Comparison of ENCODE assay signal across 21 cellular contexts in the genomic region with DNA sequence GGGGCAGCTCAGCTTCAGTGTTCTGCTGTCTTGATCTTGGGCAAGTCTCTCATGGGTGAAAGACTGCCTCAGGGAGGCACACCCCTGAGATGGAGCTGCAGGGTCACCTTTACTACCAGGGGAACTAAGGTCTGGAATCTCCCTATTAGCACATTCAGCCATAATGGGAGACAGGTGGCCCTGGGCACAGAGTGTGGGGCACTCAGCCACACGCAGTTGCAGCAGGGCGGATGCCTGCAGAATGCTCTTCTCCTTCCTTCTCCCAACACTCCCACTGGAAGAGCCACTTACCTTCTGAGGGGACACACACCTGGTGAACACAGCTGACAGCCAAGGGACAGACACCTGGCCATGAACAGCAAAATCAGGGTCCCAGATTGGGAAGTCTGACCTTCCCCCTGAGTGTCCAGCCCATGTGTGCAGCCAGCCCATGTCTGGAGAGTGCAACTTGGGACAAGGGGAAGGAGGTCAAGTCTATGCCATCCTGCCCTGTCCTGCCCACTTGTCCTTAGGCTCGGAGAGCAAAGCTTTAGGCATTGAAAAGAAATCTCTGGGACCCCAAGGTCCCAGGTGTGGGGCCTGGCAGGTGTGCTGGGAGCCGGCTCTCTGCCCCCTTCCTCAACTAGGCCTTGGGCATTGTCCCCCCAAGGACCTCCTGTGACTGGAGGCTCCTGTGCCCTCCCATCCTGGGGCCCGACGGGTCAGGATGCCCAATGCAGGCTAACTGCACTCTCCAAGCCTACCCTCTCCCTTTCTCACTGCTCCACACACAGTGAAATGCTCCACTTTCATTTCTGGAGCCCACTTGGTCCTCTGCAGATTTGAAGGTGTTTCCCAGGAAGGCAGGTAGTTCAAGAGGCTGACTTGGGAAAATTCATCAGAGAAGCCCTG.
DNase-seq lines count a peak whose midpoint lies in the region; ATAC-seq and TF ChIP-seq lines count a peak whose summit lies in the region.
"Had no signal": no experiment of that assay in that cellular context is flagged by ENCODE, and none has a peak within 500 bp of the region (broad histone marks: within the 10 kb centered on the region; RNA-seq: fewer than 3 reads in every experiment).

No MANE protein-coding gene starts in this region.

- intact Hi-C loops in Right ventricle myocardium superior (cut with DNase I): no loop called here

- H3K27me3 ChIP-seq in right atrium auricular region (no peaks in the 10 kb centered on the region), Peyer's patch (no peaks in the 10 kb centered on the region), suprapubic skin (no peaks in the 10 kb centered on the region)

- CTCF ChIA-PET in activated CD4-positive, alpha-beta memory T cell treated with anti-CD3 and anti-CD28 coated beads, Interleukin-2, amount 10 ng/mL, durations not matched to agents 7 days and 5 days (lab: Charles Lee): no interaction called here

- POLR2A ChIA-PET in activated CD4-positive, alpha-beta memory T cell treated with anti-CD3 and anti-CD28 coated beads, Interleukin-2, amount 10 ng/mL, durations not matched to agents 7 days and 5 days (lab: Charles Lee): no interaction called here

- WGBS in suprapubic skin: 86% methylated on average over 6 of the region's 6 CpGs

- H3K27ac ChIP-seq in right atrium auricular region (no peak overlapping the region), Peyer's patch (no peak overlapping the region), suprapubic skin (no peak overlapping the region)

- TF ChIP-seq POLR2A in Peyer's patch (IDR thresholded peaks at IDR 0.05) (no peak), suprapubic skin (IDR thresholded peaks at IDR 0.05) (no peak)

- ATAC-seq in Right ventricle myocardium superior (ENCODE audit: poor library complexity): no peak

- no peak for TF ChIP-seq CTCF in right atrium auricular region (IDR thresholded peaks at IDR 0.05)
- no peak for TF ChIP-seq CTCF in Peyer's patch (IDR thresholded peaks at IDR 0.05)
- TF ChIP-seq CTCF in suprapubic skin (IDR thresholded peaks at IDR 0.05): no peak

- no peaks in the 10 kb centered on the region for H3K36me3 Mint-ChIP-seq in activated CD4-positive, alpha-beta memory T cell treated with anti-CD3 and anti-CD28 coated beads, Interleukin-2, amount 10 ng/mL, durations not matched to agents 7 days and 5 days (ENCODE audit: low read depth)
- H3K36me3 Mint-ChIP-seq: CD4-positive, CD25-positive, alpha-beta regulatory T cell; IgD-negative memory B cell had no signal

- H3K4me1 Mint-ChIP-seq in activated CD4-positive, alpha-beta memory T cell treated with anti-CD3 and anti-CD28 coated beads, Interleukin-2, amount 10 ng/mL, durations not matched to agents 7 days and 5 days: no peaks in the 10 kb centered on the region
- H3K4me1 Mint-ChIP-seq: CD4-positive, CD25-positive, alpha-beta regulatory T cell had no signal

- TF ChIP-seq EP300 in suprapubic skin (IDR thresholded peaks at IDR 0.05): no peak

- no peaks in the 10 kb centered on the region for H3K27me3 Mint-ChIP-seq in activated CD4-positive, alpha-beta memory T cell treated with anti-CD3 and anti-CD28 coated beads, Interleukin-2, amount 10 ng/mL, durations not matched to agents 7 days and 5 days
- H3K27me3 Mint-ChIP-seq: CD4-positive, CD25-positive, alpha-beta regulatory T cell; IgD-negative memory B cell had no signal

- no peak overlapping the region for H3K27ac Mint-ChIP-seq in activated CD4-positive, alpha-beta memory T cell treated with anti-CD3 and anti-CD28 coated beads, Interleukin-2, amount 10 ng/mL, durations not matched to agents 7 days and 5 days
- H3K27ac Mint-ChIP-seq: CD4-positive, CD25-positive, alpha-beta regulatory T cell; H9; IgD-negative memory B cell had no signal

- no peaks in the 10 kb centered on the region for H3K9me3 Mint-ChIP-seq in activated CD4-positive, alpha-beta memory T cell treated with anti-CD3 and anti-CD28 coated beads, Interleukin-2, amount 10 ng/mL, durations not matched to agents 7 days and 5 days
- H3K9me3 Mint-ChIP-seq: H9, IgD-negative memory B cell had no signal

- DNase-seq in Right ventricle myocardium superior (peak; percentile 10), right atrium auricular region (ENCODE audit: low spot score) (no peak), Peyer's patch (peak in 2 of 3 donors; percentile 14 to 32), islet precursor cell (peak; percentile 49), suprapubic skin (ENCODE audit: low spot score in 2 of 2) (peak; percentile 31 to 67)
- DNase-seq in stimulated activated CD4-positive, alpha-beta T cell treated with anti-CD3 and anti-CD28 coated beads, Interleukin-1b, Interleukin-23, amount 100 ng/mL, for 48 hours: no peak
- no peak for DNase-seq in activated CD4-positive, alpha-beta memory T cell treated with anti-CD3 and anti-CD28 coated beads, Interleukin-2, amount 10 ng/mL, durations not matched to agents 7 days and 5 days
- DNase-seq: ACHN; AML-193; CD4-positive, CD25-positive, alpha-beta regulatory T cell; DMS153; H9; Kasumi-1; MM.1S; NCI-H1092 treated with DMSO at 0.1 percent for 48 hours; NCI-H2081 treated with DMSO at 0.1 percent for 48 hours; NCI-H510A; NCI-H774; SHP77 had no signal

- H3K9me3 ChIP-seq in right atrium auricular region: no peaks in the 10 kb centered on the region
- H3K9me3 ChIP-seq in Peyer's patch: no peaks in the 10 kb centered on the region
- H3K9me3 ChIP-seq in suprapubic skin: no peaks in the 10 kb centered on the region
- H3K9me3 ChIP-seq: Caco-2 had no signal

- H3K4me3 Mint-ChIP-seq in activated CD4-positive, alpha-beta memory T cell treated with anti-CD3 and anti-CD28 coated beads, Interleukin-2, amount 10 ng/mL, durations not matched to agents 7 days and 5 days: no peak overlapping the region
- H3K4me3 Mint-ChIP-seq: CD4-positive, CD25-positive, alpha-beta regulatory T cell; H9; IgD-negative memory B cell had no signal

- H3K4me1 ChIP-seq in right atrium auricular region (peaks cover 0 to 9% of the 10 kb centered on the region in 2 donors), Peyer's patch (no peaks in the 10 kb centered on the region), suprapubic skin (peaks cover 11% of the 10 kb centered on the region)

- H3K36me3 ChIP-seq in right atrium auricular region: no peaks in the 10 kb centered on the region
- H3K36me3 ChIP-seq in Peyer's patch: no peaks in the 10 kb centered on the region
- no peaks in the 10 kb centered on the region for H3K36me3 ChIP-seq in suprapubic skin

- H3K4me3 ChIP-seq in right atrium auricular region (no peak overlapping the region), Peyer's patch (no peak overlapping the region), suprapubic skin (no peak overlapping the region)

Comparison
In these comparisons a context has a peak if more than half of its experiments do, and no peak if none do; other contexts are left out.
1. DNase-seq: peak in Right ventricle myocardium superior (single experiment), Peyer's patch (2 of 3), islet precursor cell (single experiment) and suprapubic skin (2 of 2); none in right atrium auricular region (single experiment), stimulated activated CD4-positive, alpha-beta T cell treated with anti-CD3 and anti-CD28 coated beads, Interleukin-1b, Interleukin-23, amount 100 ng/mL, for 48 hours (single experiment) and activated CD4-positive, alpha-beta memory T cell treated with anti-CD3 and anti-CD28 coated beads, Interleukin-2, amount 10 ng/mL, durations not matched to agents 7 days and 5 days (single experiment).